1 cellular context compared by ENCODE assay signal in genomic region chr20:31723282-31724078, GRCh38.
A peak's percentile ranks its signal among the peaks of the same experiment; 100 is the strongest.
TF ChIP-seq lines count a peak whose summit lies in the region.

No MANE protein-coding gene starts in this region.

TF ChIP-seq in GM12878, 131 proteins besides CTCF, POLR2A, EP300 and RAD21 (continued from another document):
- TF ChIP-seq ZBTB33 (IDR thresholded peaks at IDR 0.05) (no peak), MEF2A (IDR thresholded peaks at IDR 0.05; ENCODE audit: insufficient read depth, low read depth, low read length) (no peak; the same call in 1 of the 2 replicates), NR2C2 (IDR thresholded peaks at IDR 0.05; ENCODE audit: borderline replicate concordance, control insufficient read depth, insufficient read length, low read depth) (no peak), BCL11A (IDR thresholded peaks at IDR 0.05; ENCODE audit: low read depth, low read length) (no peak), PAX5 (IDR thresholded peaks at IDR 0.05; ENCODE audit: borderline replicate concordance, low read depth, low read length) (no peak), BRCA1 (IDR thresholded peaks at IDR 0.05; ENCODE audit: low read depth, low read length) (no peak), BCLAF1 (IDR thresholded peaks at IDR 0.05) (no peak), GATAD2B (conservative IDR thresholded peaks at IDR 0.05; ENCODE audit: low read depth) (peak; percentile 93; the same call in 1 of the 2 replicates), RUNX3 (IDR thresholded peaks at IDR 0.05; ENCODE audit: low read length) (no peak; the same call in 1 of the 2 replicates), ESRRA (IDR thresholded peaks at IDR 0.05; ENCODE audit: low read length) (peak; percentile 20; the same call in 1 of the 2 replicates), SP1 (IDR thresholded peaks at IDR 0.05; ENCODE audit: low read depth, low read length) (peak; percentile 97), YBX1 (IDR thresholded peaks at IDR 0.05) (no peak), POU2F2 (IDR thresholded peaks at IDR 0.05; ENCODE audit: borderline replicate concordance, low read depth, low read length) (peak; percentile 58; the same call in 1 of the 3 replicates), CHD4 (IDR thresholded peaks at IDR 0.05) (no peak), RELB (IDR thresholded peaks at IDR 0.05; ENCODE audit: low read depth) (no peak), IKZF2 (IDR thresholded peaks at IDR 0.05) (no peak), USF1 (IDR thresholded peaks at IDR 0.05; ENCODE audit: borderline replicate concordance, extremely low read length, insufficient read depth, low read depth, low read length) (no peak), CBX3 (IDR thresholded peaks at IDR 0.05; ENCODE audit: borderline replicate concordance, low read depth) (no peak), CBFB (IDR thresholded peaks at IDR 0.05; ENCODE audit: low read depth) (no peak), CEBPZ (IDR thresholded peaks at IDR 0.05; ENCODE audit: low read depth, low read length) (0 out of 2 replicates have a peak, but pooled peaks have one; percentile 20), ZBTB40 (IDR thresholded peaks at IDR 0.05; ENCODE audit: borderline replicate concordance) (peak; percentile 77; the same call in 1 of the 2 replicates), HCFC1 (IDR thresholded peaks at IDR 0.05; ENCODE audit: low read length) (peak; percentile 29), ATF3 (IDR thresholded peaks at IDR 0.05; ENCODE audit: borderline replicate concordance, extremely low read depth, low read depth, low read length) (no peak), CREM (IDR thresholded peaks at IDR 0.05; ENCODE audit: low read depth) (0 out of 2 replicates have a peak, but pooled peaks have one; percentile 7), IRF3 (IDR thresholded peaks at IDR 0.05) (peak; percentile 94), GABPA (IDR thresholded peaks at IDR 0.05; ENCODE audit: low read depth) (peak; percentile 76; the same call in 1 of the 2 replicates), BMI1 (IDR thresholded peaks at IDR 0.05; ENCODE audit: borderline replicate concordance) (peak; percentile 100), SRF (IDR thresholded peaks at IDR 0.05; ENCODE audit: low read depth in 2 of 2, low read length in 2 of 2) (no peak), STAT1 (conservative IDR thresholded peaks at IDR 0.05) (peak; percentile 15; the same call in 1 of the 2 replicates), BCL3 (IDR thresholded peaks at IDR 0.05; ENCODE audit: borderline replicate concordance, insufficient read depth, low read depth, low read length, poor library complexity, severe bottlenecking) (no peak), HDGF (IDR thresholded peaks at IDR 0.05) (peak; percentile 46; the same call in 1 of the 2 replicates), RAD51 (IDR thresholded peaks at IDR 0.05) (no peak), TBL1XR1 (IDR thresholded peaks at IDR 0.05; ENCODE audit: low read depth, low read length) (0 out of 2 replicates have a peak, but pooled peaks have one; percentile 14), SPI1 (IDR thresholded peaks at IDR 0.05; ENCODE audit: borderline replicate concordance, insufficient read depth, low read depth, low read length) (peak; percentile 19; the same call in 1 of the 2 replicates), MTA2 (IDR thresholded peaks at IDR 0.05; ENCODE audit: low read depth) (no peak), PBX3 (IDR thresholded peaks at IDR 0.05; ENCODE audit: insufficient replicate concordance, low read depth, low read length) (peak; percentile 98), ZSCAN29 (IDR thresholded peaks at IDR 0.05) (no peak)
